In genomic region chr3:133535971-133536634, GRCh38 we compare ENCODE assay signal across 10 cellular contexts. TPM values are rescaled to one million over a fixed set of nuclear protein-coding genes. Genes with fewer than 3 reads are reported as not detected.
DNase-seq lines count a peak whose midpoint lies in the region; ATAC-seq and TF ChIP-seq lines count a peak whose summit lies in the region.
"Had no signal": no experiment of that assay in that cellular context is flagged by ENCODE, and none has a peak within 500 bp of the region (broad histone marks: within the 10 kb centered on the region; RNA-seq: fewer than 3 reads in every experiment).

No MANE protein-coding gene starts in this region.

- peak overlapping the region; percentile 47 for H3K4me2 ChIP-seq in mammary epithelial cell (ENCODE audit: insufficient read depth, low read depth, low read length)

- CTCF ChIA-PET in mammary epithelial cell (lab: Charles Lee; ENCODE audit: low non-redundant PET), result no interaction called here

- H3K79me2 ChIP-seq in mammary epithelial cell (ENCODE audit: insufficient read depth, low read length), result no peaks in the 10 kb centered on the region

- H4K20me1 ChIP-seq in mammary epithelial cell (ENCODE audit: insufficient read depth, low read length), result no peaks in the 10 kb centered on the region

- H3K36me3 ChIP-seq in mammary epithelial cell (ENCODE audit: insufficient read depth, low read length) (no peaks in the 10 kb centered on the region), upper lobe of right lung (no peaks in the 10 kb centered on the region)

- H3K9ac ChIP-seq in mammary epithelial cell (ENCODE audit: insufficient read depth, low read length), result no peak overlapping the region

- H3K9me3 ChIP-seq in mammary epithelial cell (replicated peaks; ENCODE audit: insufficient read depth, low read length) (no peaks in the 10 kb centered on the region), upper lobe of right lung (no peaks in the 10 kb centered on the region)

- no TSS peak for BruUV-seq in mammary epithelial cell (replicated peaks; lab: Mats Ljungman, UMichigan)

- no peak for TF ChIP-seq CTCF in mammary epithelial cell (conservative IDR thresholded peaks at IDR 0.05 in 1 of 2, IDR thresholded peaks at IDR 0.05 in 1 of 2; ENCODE audit: extremely low read depth in 1 of 2, insufficient read depth in 1 of 2, low read depth in 1 of 2, low read length in 2 of 2)
- no peak for TF ChIP-seq CTCF in upper lobe of right lung (IDR thresholded peaks at IDR 0.05)
- no peak for TF ChIP-seq CTCF in GM13977 (IDR thresholded peaks at IDR 0.05; ENCODE audit: extremely low read depth, insufficient read depth, missing control alignments)

- intact Hi-C loops in mammary epithelial cell (cut with micrococcal nuclease) (loop anchor here (5.0 kb wide), 1 partner anchor 36 kb away; the partner anchor contains the start of gene CDV3), upper lobe of right lung (cut with DNase I) (no loop called here)

- dilution Hi-C loops in mammary epithelial cell (cut with HindIII; ENCODE audit: low sequenced_read_pairs), result no loop called here

- H3K27me3 ChIP-seq in mammary epithelial cell (ENCODE audit: insufficient read depth, low read length) (no peaks in the 10 kb centered on the region), upper lobe of right lung (no peaks in the 10 kb centered on the region)

- peaks cover 19% of the 10 kb centered on the region for H3K4me1 ChIP-seq in mammary epithelial cell (ENCODE audit: insufficient read depth, low read length)
- H3K4me1 ChIP-seq in upper lobe of right lung, result peaks cover 24% of the 10 kb centered on the region

- in situ Hi-C loops in mammary epithelial cell (cut with MboI; ENCODE audit: low sequenced_read_pairs in 2 of 2) (no loop called here), GM13977 (cut with MboI; ENCODE audit: low pct_unique_long_range_greater_than_20kb, low sequenced_read_pairs, unreplicated experiment) (no loop called here)

- ATAC-seq in left lobe of liver (peak; percentile 93), upper lobe of right lung (peak; percentile 68), HG03280 (IDR thresholded peaks at IDR 0.05; ENCODE audit: unreplicated experiment) (no peak)

- peak overlapping the region; percentile 12 for H2AFZ ChIP-seq in mammary epithelial cell (ENCODE audit: low read depth, low read length)

- H3K27ac ChIP-seq in mammary epithelial cell (ENCODE audit: insufficient read depth, low read depth, low read length) (no peak overlapping the region), upper lobe of right lung (peak overlapping the region; percentile 68)

- H3K4me3 ChIP-seq in mammary epithelial cell (replicated peaks in 1 of 3; ENCODE audit: insufficient read depth in 1 of 3, low read depth in 2 of 3, low read length in 3 of 3) (no peak overlapping the region), upper lobe of right lung (no peak overlapping the region)

- DNase-seq in NCI-H1694 (lab: John Stamatoyannopoulos, UW) (peak; percentile 22), NCI-H1694 treated with DMSO at 0.1 percent for 48 hours (lab: John Stamatoyannopoulos, UW) (no peak), mammary epithelial cell (peak; percentile 85), left lobe of liver (ENCODE audit: low spot score) (peak; percentile 82), upper lobe of right lung (no peak), GM13977 (ENCODE audit: low spot score) (no peak)
- DNase-seq in activated CD4-positive, CD25-positive, alpha-beta regulatory T cell (lab: John Stamatoyannopoulos, UW), result no peak
- DNase-seq: 8988T; stimulated activated CD4-positive, alpha-beta T cell treated with anti-CD3 and anti-CD28 coated beads, Interleukin-1b, Interleukin-23, amount 100 ng/mL, for 48 hours had no signal

- 33% methylated on average over 1 of the region's 1 CpG for WGBS in mammary epithelial cell (ENCODE audit: low coverage, missing lambda C conversion rate)

RNA-seq across cellular contexts. Expression of gene CDV3, which starts 37.4 kb away (rescaled TPM):
- total RNA-seq in mammary epithelial cell (100 to 1,000 TPM; 121 to 199 TPM), left lobe of liver (60.3 TPM), upper lobe of right lung (184 TPM)
- 61.0 TPM for polyA plus RNA-seq in mammary epithelial cell
- 80.9 TPM for polyA minus RNA-seq in mammary epithelial cell

Comparison
In these comparisons a context has a peak if more than half of its experiments do, and no peak if none do; other contexts are left out.
1. DNase-seq: peak in NCI-H1694 (single experiment), mammary epithelial cell (single experiment) and left lobe of liver (single experiment); none in NCI-H1694 treated with DMSO at 0.1 percent for 48 hours (single experiment), upper lobe of right lung (single experiment), activated CD4-positive, CD25-positive, alpha-beta regulatory T cell (0 of 4) and GM13977 (single experiment).